ENCODE assay signal across 22 cellular contexts in the genomic region with DNA sequence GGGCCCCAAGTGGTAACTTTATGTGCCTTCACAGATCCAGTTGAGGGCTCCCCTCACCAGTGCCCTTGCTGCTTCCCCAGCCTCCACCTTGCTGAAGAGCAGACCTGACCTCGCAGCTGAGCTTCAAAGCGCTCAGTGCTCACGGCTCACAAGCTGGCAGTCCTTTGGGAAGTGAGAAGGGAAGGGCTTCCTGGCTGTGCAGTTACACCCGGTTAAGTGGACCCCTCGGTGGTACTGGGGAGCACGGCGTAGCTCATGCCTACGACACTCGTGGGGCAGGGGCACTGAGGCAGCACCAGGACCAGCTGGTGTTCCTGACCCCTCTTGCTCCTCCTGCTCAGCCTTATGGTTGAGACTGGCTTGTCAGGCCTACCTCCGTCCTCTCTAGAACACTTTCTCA.
"Had no signal": no experiment of that assay in that cellular context is flagged by ENCODE, and none has a peak within 500 bp of the region (broad histone marks: within the 10 kb centered on the region; RNA-seq: fewer than 3 reads in every experiment).

No MANE protein-coding gene starts in this region.

- H3K36me3 ChIP-seq: left lung, ovary, tibial nerve had no signal

- H3K4me3 Mint-ChIP-seq: activated T-helper 17 cell treated with anti-CD3 and anti-CD28 coated beads, Interleukin-2, amount 50 U/mL, for 72 hours; endodermal cell; natural killer cell treated with Interleukin-12 subunit alpha and Interleukin-12 subunit beta and Interleukin-15 and Interleukin-18, amount 100 ng/mL, for 72 hours had no signal

- H3K9me3 Mint-ChIP-seq: endodermal cell; natural killer cell treated with Interleukin-12 subunit alpha and Interleukin-12 subunit beta and Interleukin-15 and Interleukin-18, amount 100 ng/mL, for 72 hours had no signal

- H3K9me3 ChIP-seq: left lung, ovary, tibial nerve had no signal

- ATAC-seq: activated T-helper 17 cell treated with anti-CD3 and anti-CD28 coated beads, Interleukin-2, amount 50 U/mL, for 72 hours; left lung; natural killer cell treated with Interleukin-12 subunit alpha and Interleukin-12 subunit beta and Interleukin-15 and Interleukin-18, amount 100 ng/mL, for 72 hours had no signal

- H3K27ac ChIP-seq: ovary, SK-N-MC, tibial nerve, VCaP had no signal

- H3K27ac Mint-ChIP-seq: activated T-helper 17 cell treated with anti-CD3 and anti-CD28 coated beads, Interleukin-2, amount 50 U/mL, for 72 hours; endodermal cell; natural killer cell treated with Interleukin-12 subunit alpha and Interleukin-12 subunit beta and Interleukin-15 and Interleukin-18, amount 100 ng/mL, for 72 hours had no signal

- H3K4me3 ChIP-seq: left lung, ovary, SK-N-MC, tibial nerve had no signal

- DNase-seq: activated CD4-positive, alpha-beta T cell treated with anti-CD3 and anti-CD28 coated beads for 1 hour; activated CD4-positive, alpha-beta T cell treated with anti-CD3 and anti-CD28 coated beads, Interleukin-2, amount 50 U/mL, for 4 hours; activated naive CD4-positive, alpha-beta T cell treated with Interleukin-2 at 50 U/mL for 16 hours; activated T-cell treated with anti-CD3 and anti-CD28 coated beads for 4 hours; anterior cingulate cortex; cerebellar nuclear complex; dermis blood vessel endothelial cell; endodermal cell; erythroblast; hippocampal formation; kidney; mammary epithelial cell; ovary; stimulated activated CD4-positive, alpha-beta T cell treated with anti-CD3 and anti-CD28 coated beads, Interleukin-12 subunit alpha, Interleukin-12 subunit beta, amount 100 ng/mL, for 4 hours; stimulated activated CD4-positive, alpha-beta T cell treated with anti-CD3 and anti-CD28 coated beads, Interleukin-2, amount 100 ng/mL, for 24 hours; T1000 had no signal

- H3K36me3 Mint-ChIP-seq: natural killer cell treated with Interleukin-12 subunit alpha and Interleukin-12 subunit beta and Interleukin-15 and Interleukin-18, amount 100 ng/mL, for 72 hours had no signal

- H3K27me3 ChIP-seq: left lung, tibial nerve had no signal

- H3K27me3 Mint-ChIP-seq: activated T-helper 17 cell treated with anti-CD3 and anti-CD28 coated beads, Interleukin-2, amount 50 U/mL, for 72 hours; natural killer cell treated with Interleukin-12 subunit alpha and Interleukin-12 subunit beta and Interleukin-15 and Interleukin-18, amount 100 ng/mL, for 72 hours had no signal
